In genomic region chr7:155646669-155647068, GRCh38 we compare ENCODE assay signal across 10 cellular contexts. TPM values are rescaled to one million over a fixed set of nuclear protein-coding genes. Genes with fewer than 3 reads are reported as not detected.
A peak's percentile ranks its signal among the peaks of the same experiment; 100 is the strongest.
DNase-seq lines count a peak whose midpoint lies in the region; ATAC-seq and TF ChIP-seq lines count a peak whose summit lies in the region.
"Had no signal": no experiment of that assay in that cellular context is flagged by ENCODE, and none has a peak within 500 bp of the region (broad histone marks: within the 10 kb centered on the region; RNA-seq: fewer than 3 reads in every experiment).

No MANE protein-coding gene starts in this region.

- no peak for ATAC-seq in CD4-positive, CD25-positive, alpha-beta regulatory T cell (ENCODE audit: low read depth in 2 of 2)
- no peak for ATAC-seq in activated naive CD8-positive, alpha-beta T cell treated with anti-CD3 and anti-CD28 coated beads, Interleukin-2, amount 10 ng/mL, durations not matched to agents 7 days and 5 days (ENCODE audit: low read depth)
- ATAC-seq: esophagus mucosa, left ventricle myocardium superior had no signal

- H3K9ac ChIP-seq in mesenchymal stem cell (ENCODE audit: low read length) = peak overlapping the region; percentile 98

- no peak overlapping the region for H3K27ac ChIP-seq in CD4-positive, CD25-positive, alpha-beta regulatory T cell (ENCODE audit: insufficient read depth, low read length, poor library complexity, severe bottlenecking)
- no peak overlapping the region for H3K27ac ChIP-seq in mesenchymal stem cell (ENCODE audit: low read length, poor library complexity, severe bottlenecking)

- peaks cover 36% of the 10 kb centered on the region for H3K36me3 ChIP-seq in CD4-positive, CD25-positive, alpha-beta regulatory T cell (ENCODE audit: control insufficient read depth, insufficient read depth, low read length)
- peaks cover 15 to 45% of the 10 kb centered on the region in 2 experiments for H3K36me3 ChIP-seq in mesenchymal stem cell (ENCODE audit: control insufficient read depth in 1 of 2, insufficient read depth in 2 of 2, low read depth in 1 of 2, low read length in 2 of 2)

- DNase-seq in CD4-positive, CD25-positive, alpha-beta regulatory T cell = no peak
- DNase-seq in HFFc6 = no peak
- DNase-seq in activated naive CD8-positive, alpha-beta T cell treated with anti-CD3 and anti-CD28 coated beads, Interleukin-2, amount 10 ng/mL, durations not matched to agents 7 days and 5 days = no peak
- DNase-seq in mesenchymal stem cell = no peak
- no peak for DNase-seq in amniotic stem cell (lab: John Stamatoyannopoulos, UW)
- no peak for DNase-seq in A172 (ENCODE audit: low spot score)
- no peak for DNase-seq in KBM-7
- no peak for DNase-seq in EL
- DNase-seq: left ventricle myocardium superior had no signal

- no peaks in the 10 kb centered on the region for H3K27me3 Mint-ChIP-seq in CD4-positive, CD25-positive, alpha-beta regulatory T cell
- H3K27me3 Mint-ChIP-seq in HFFc6 (ENCODE audit: insufficient read depth) = no peaks in the 10 kb centered on the region; the same call in 1 of the 2 replicates
- H3K27me3 Mint-ChIP-seq in activated naive CD8-positive, alpha-beta T cell treated with anti-CD3 and anti-CD28 coated beads, Interleukin-2, amount 10 ng/mL, durations not matched to agents 7 days and 5 days = no peaks in the 10 kb centered on the region

- H3K4ac ChIP-seq in mesenchymal stem cell (ENCODE audit: low read depth in 1 of 2, low read length in 2 of 2) = no peak overlapping the region

- peaks cover 0 to 12% (median 6%) of the 10 kb centered on the region in 7 donors for H3K9me3 Mint-ChIP-seq in CD4-positive, CD25-positive, alpha-beta regulatory T cell
- H3K9me3 Mint-ChIP-seq in HFFc6 = peaks cover 25% of the 10 kb centered on the region
- peaks cover 9% of the 10 kb centered on the region for H3K9me3 Mint-ChIP-seq in activated naive CD8-positive, alpha-beta T cell treated with anti-CD3 and anti-CD28 coated beads, Interleukin-2, amount 10 ng/mL, durations not matched to agents 7 days and 5 days

- no peak overlapping the region for H2BK120ac ChIP-seq in mesenchymal stem cell (ENCODE audit: low read depth, low read length)

- no peak overlapping the region for H2AK5ac ChIP-seq in mesenchymal stem cell (ENCODE audit: low read length, severe bottlenecking)

- H2BK15ac ChIP-seq in mesenchymal stem cell (ENCODE audit: low read depth, poor library complexity, severe bottlenecking) = no peak overlapping the region

- peaks cover 11 to 13% of the 10 kb centered on the region in 2 experiments for H3K9me3 ChIP-seq in CD4-positive, CD25-positive, alpha-beta regulatory T cell (ENCODE audit: control insufficient read depth in 2 of 2, low read length in 2 of 2)
- H3K9me3 ChIP-seq in mesenchymal stem cell (ENCODE audit: control insufficient read depth, low read length) = peaks cover 25% of the 10 kb centered on the region

- H4K91ac ChIP-seq in mesenchymal stem cell (ENCODE audit: low read length) = no peak overlapping the region

- H4K8ac ChIP-seq in mesenchymal stem cell (ENCODE audit: low read length) = no peak overlapping the region

- no peaks in the 10 kb centered on the region for H3K27me3 ChIP-seq in CD4-positive, CD25-positive, alpha-beta regulatory T cell (ENCODE audit: control insufficient read depth, insufficient read depth, low read length)
- no peaks in the 10 kb centered on the region for H3K27me3 ChIP-seq in mesenchymal stem cell (ENCODE audit: control insufficient read depth in 1 of 2, insufficient read depth in 1 of 2, low read length in 2 of 2)

- 98% methylated on average over 6 of the region's 7 CpGs for WGBS in mesenchymal stem cell

- peaks cover 42 to 75% (median 67%) of the 10 kb centered on the region in 4 donors for H3K4me1 Mint-ChIP-seq in CD4-positive, CD25-positive, alpha-beta regulatory T cell
- H3K4me1 Mint-ChIP-seq in HFFc6 (ENCODE audit: low read depth) = peaks cover 44% of the 10 kb centered on the region
- peaks cover 41% of the 10 kb centered on the region for H3K4me1 Mint-ChIP-seq in activated naive CD8-positive, alpha-beta T cell treated with anti-CD3 and anti-CD28 coated beads, Interleukin-2, amount 10 ng/mL, durations not matched to agents 7 days and 5 days

- H2BK5ac ChIP-seq in mesenchymal stem cell (ENCODE audit: low read depth, low read length, poor library complexity, severe bottlenecking) = no peak overlapping the region

- peak overlapping the region; percentile 36 to 97 (median 58) for H3K27ac Mint-ChIP-seq in CD4-positive, CD25-positive, alpha-beta regulatory T cell
- H3K27ac Mint-ChIP-seq in HFFc6 = peak overlapping the region; percentile 92
- H3K27ac Mint-ChIP-seq in activated naive CD8-positive, alpha-beta T cell treated with anti-CD3 and anti-CD28 coated beads, Interleukin-2, amount 10 ng/mL, durations not matched to agents 7 days and 5 days = peak overlapping the region; percentile 58

- peaks cover 46% of the 10 kb centered on the region for H3K4me1 ChIP-seq in CD4-positive, CD25-positive, alpha-beta regulatory T cell (ENCODE audit: control insufficient read depth, insufficient read depth, low read length, poor library complexity, severe bottlenecking)
- peaks cover 5% of the 10 kb centered on the region for H3K4me1 ChIP-seq in mesenchymal stem cell (ENCODE audit: control insufficient read depth, insufficient read depth, low read depth, low read length)

- no peak overlapping the region for H2AFZ ChIP-seq in mesenchymal stem cell (ENCODE audit: low read depth, low read length)

- POLR2A ChIA-PET in activated naive CD8-positive, alpha-beta T cell treated with anti-CD3 and anti-CD28 coated beads, Interleukin-2, amount 10 ng/mL, durations not matched to agents 7 days and 5 days (lab: Charles Lee) = no interaction called here

- no peak for TF ChIP-seq CTCF in HFFc6 (IDR thresholded peaks at IDR 0.05)

- peak overlapping the region; percentile 97 for H3K4me3 ChIP-seq in CD4-positive, CD25-positive, alpha-beta regulatory T cell (ENCODE audit: low read depth, low read length)
- H3K4me3 ChIP-seq in mesenchymal stem cell (ENCODE audit: insufficient read depth in 1 of 2, low read depth in 1 of 2, low read length in 2 of 2) = peak overlapping the region in 1 of 2 experiments; percentile 98

- peak overlapping the region; percentile 94 to 100 (median 98) for H3K4me3 Mint-ChIP-seq in CD4-positive, CD25-positive, alpha-beta regulatory T cell
- peak overlapping the region; percentile 90 for H3K4me3 Mint-ChIP-seq in HFFc6
- peak overlapping the region; percentile 97 for H3K4me3 Mint-ChIP-seq in activated naive CD8-positive, alpha-beta T cell treated with anti-CD3 and anti-CD28 coated beads, Interleukin-2, amount 10 ng/mL, durations not matched to agents 7 days and 5 days

- H3K18ac ChIP-seq in mesenchymal stem cell (ENCODE audit: low read depth in 1 of 2, low read length in 2 of 2) = no peak overlapping the region

- in situ Hi-C loops in KBM-7 (cut with MboI; ENCODE audit: low pct_unique_long_range_greater_than_20kb, low sequenced_read_pairs) = no loop called here

- H3K23ac ChIP-seq in mesenchymal stem cell (ENCODE audit: low read length in 2 of 2) = no peak overlapping the region

- peaks cover 42% of the 10 kb centered on the region for H3K36me3 Mint-ChIP-seq in CD4-positive, CD25-positive, alpha-beta regulatory T cell
- H3K36me3 Mint-ChIP-seq in HFFc6 (ENCODE audit: low read depth) = peaks cover 64% of the 10 kb centered on the region
- peaks cover 58% of the 10 kb centered on the region for H3K36me3 Mint-ChIP-seq in activated naive CD8-positive, alpha-beta T cell treated with anti-CD3 and anti-CD28 coated beads, Interleukin-2, amount 10 ng/mL, durations not matched to agents 7 days and 5 days

- H3K14ac ChIP-seq in mesenchymal stem cell (ENCODE audit: low read length in 2 of 2) = no peak overlapping the region

- H3K4me2 ChIP-seq in mesenchymal stem cell (ENCODE audit: low read length, poor library complexity, severe bottlenecking) = peak overlapping the region; percentile 1

- peaks cover 4% of the 10 kb centered on the region for H3K79me1 ChIP-seq in mesenchymal stem cell (replicated peaks; ENCODE audit: low read length, poor library complexity, severe bottlenecking)

- H2BK12ac ChIP-seq in mesenchymal stem cell (ENCODE audit: low read length in 2 of 2) = no peak overlapping the region

RNA-seq across cellular contexts. Expression of gene RBM33, which starts 2.2 kb away (rescaled TPM):
- 196 TPM for total RNA-seq in CD4-positive, CD25-positive, alpha-beta regulatory T cell
- polyA plus RNA-seq in CD4-positive, CD25-positive, alpha-beta regulatory T cell = 10 to 100 TPM; 33.5 to 44.1 (median 35.5) TPM
- total RNA-seq in HFFc6 (2021; fragmentation: NEBNext Ultra II Directional; extraction: Animal tissue kit (Norgen Biotek cat#: 25700)) = 10 to 100 TPM; 31.5 to 38.9 (median 34.5) TPM
- 100 to 1,000 TPM; 119 to 122 TPM for total RNA-seq in activated naive CD8-positive, alpha-beta T cell treated with anti-CD3 and anti-CD28 coated beads, Interleukin-2, amount 10 ng/mL, durations not matched to agents 7 days and 5 days
- 22.3 TPM for polyA plus RNA-seq in mesenchymal stem cell (2013, experiment 1 of 2)
- polyA plus RNA-seq in mesenchymal stem cell (2013, experiment 2 of 2) = 20.3 TPM
- 17.0 and 18.6 TPM in 2 replicates for total RNA-seq in A172 (2014; rRNA removed; shearing (Covaris generic))
